In the genomic region with DNA sequence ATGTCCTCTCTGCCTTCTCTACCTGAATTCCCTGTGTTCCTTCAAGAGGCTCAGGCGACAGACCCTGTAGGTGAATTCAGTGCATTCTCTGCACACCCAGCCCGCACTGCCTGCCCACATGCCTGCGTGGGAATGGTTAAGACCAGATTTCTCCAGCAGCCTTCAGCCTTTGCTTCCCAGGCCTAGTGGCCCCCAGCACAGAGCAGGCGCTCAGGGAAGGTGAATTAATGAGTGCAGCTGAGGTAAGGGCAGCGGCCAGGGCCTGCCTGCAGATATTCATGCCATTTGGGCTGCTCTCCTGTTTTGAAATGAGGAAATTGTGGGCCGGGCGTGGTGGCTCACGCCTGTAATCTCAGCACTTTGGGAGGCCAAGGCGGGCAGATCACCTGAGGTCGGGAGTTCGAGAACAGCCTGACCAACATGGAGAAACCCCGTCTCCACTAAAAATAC, we compare ENCODE assay signal across 15 cellular contexts. TPM values are rescaled to one million over a fixed set of nuclear protein-coding genes. Genes with fewer than 3 reads are reported as not detected.
DNase-seq lines count a peak whose midpoint lies in the region; ATAC-seq, FAIRE-seq and TF ChIP-seq lines count a peak whose summit lies in the region.
"Had no signal": no experiment of that assay in that cellular context is flagged by ENCODE, and none has a peak within 500 bp of the region (broad histone marks: within the 10 kb centered on the region; RNA-seq: fewer than 3 reads in every experiment).

No MANE protein-coding gene starts in this region.

- H3K36me3 ChIP-seq in esophagus squamous epithelium: no peaks in the 10 kb centered on the region
- H3K36me3 ChIP-seq in small intestine (ENCODE audit: control insufficient read depth in 2 of 2, insufficient read depth in 2 of 2, low read length in 2 of 2): no peaks in the 10 kb centered on the region
- H3K36me3 ChIP-seq: upper lobe of left lung had no signal

- intact Hi-C loops in esophagus squamous epithelium (cut with DNase I): no loop called here

- no peaks in the 10 kb centered on the region for H3K9me3 Mint-ChIP-seq in activated naive CD4-positive, alpha-beta T cell treated with anti-CD3 and anti-CD28 coated beads, Interleukin-2, amount 50 U/mL, for 24 hours
- H3K9me3 Mint-ChIP-seq in stimulated activated naive CD8-positive, alpha-beta T cell treated with anti-CD3 and anti-CD28 coated beads, Interleukin-15, amount 100 ng/mL, for 72 hours: no peaks in the 10 kb centered on the region
- H3K9me3 Mint-ChIP-seq: activated naive CD4-positive, alpha-beta T cell treated with anti-CD3 and anti-CD28 coated beads, Interleukin-2, amount 50 U/mL, for 72 hours had no signal

- no peak for TF ChIP-seq CTCF in esophagus squamous epithelium (IDR thresholded peaks at IDR 0.05)

- H3K27ac ChIP-seq in esophagus squamous epithelium (peak overlapping the region in 3 of 4 donors; percentile 7 to 88 (median 80)), small intestine (ENCODE audit: low read depth in 1 of 2, low read length in 1 of 2) (no peak overlapping the region)

- H3K27me3 ChIP-seq in esophagus squamous epithelium: no peaks in the 10 kb centered on the region
- H3K27me3 ChIP-seq in small intestine (ENCODE audit: control insufficient read depth in 2 of 2, insufficient read depth in 2 of 2, low read length in 2 of 2): no peaks in the 10 kb centered on the region
- H3K27me3 ChIP-seq: upper lobe of left lung had no signal

- peak overlapping the region; percentile 18 for H3K27ac Mint-ChIP-seq in activated naive CD4-positive, alpha-beta T cell treated with anti-CD3 and anti-CD28 coated beads, Interleukin-2, amount 50 U/mL, for 24 hours
- H3K27ac Mint-ChIP-seq in stimulated activated naive CD8-positive, alpha-beta T cell treated with anti-CD3 and anti-CD28 coated beads, Interleukin-15, amount 100 ng/mL, for 72 hours: peak overlapping the region; percentile 14 to 19

- DNase-seq in activated naive CD4-positive, alpha-beta T cell treated with Interleukin-2 at 50 U/mL for 16 hours: no peak
- DNase-seq in RPMI8226 (peak; percentile 49), esophagus squamous epithelium (lab: John Stamatoyannopoulos, UW) (no peak), small intestine (no peak)
- no peak for DNase-seq in stimulated activated naive CD8-positive, alpha-beta T cell treated with anti-CD3 and anti-CD28 coated beads, Interleukin-15, amount 100 ng/mL, for 72 hours
- DNase-seq: DMS153, NCI-H1417 treated with DMSO at 0.1 percent for 48 hours, NCI-H446 treated with DMSO at 0.1 percent for 48 hours, occipital lobe had no signal

- peaks cover 3% of the 10 kb centered on the region for H3K27me3 Mint-ChIP-seq in activated naive CD4-positive, alpha-beta T cell treated with anti-CD3 and anti-CD28 coated beads, Interleukin-2, amount 50 U/mL, for 24 hours
- peaks cover 18% of the 10 kb centered on the region for H3K27me3 Mint-ChIP-seq in stimulated activated naive CD8-positive, alpha-beta T cell treated with anti-CD3 and anti-CD28 coated beads, Interleukin-15, amount 100 ng/mL, for 72 hours

- TF ChIP-seq POLR2A in esophagus squamous epithelium (IDR thresholded peaks at IDR 0.05): no peak

- H3K4me1 ChIP-seq in esophagus squamous epithelium: peaks cover 27 to 61% (median 30%) of the 10 kb centered on the region in 3 donors
- H3K4me1 ChIP-seq in small intestine (ENCODE audit: control insufficient read depth in 2 of 2, insufficient read depth in 1 of 2, low read depth in 1 of 2, low read length in 1 of 2): peaks cover 0 to 9% of the 10 kb centered on the region in 2 donors

- no peaks in the 10 kb centered on the region for H3K9me3 ChIP-seq in esophagus squamous epithelium
- no peaks in the 10 kb centered on the region for H3K9me3 ChIP-seq in small intestine (ENCODE audit: control insufficient read depth, low read depth)
- H3K9me3 ChIP-seq: upper lobe of left lung had no signal

- H3K4me1 Mint-ChIP-seq in activated naive CD4-positive, alpha-beta T cell treated with anti-CD3 and anti-CD28 coated beads, Interleukin-2, amount 50 U/mL, for 24 hours: peaks cover 35% of the 10 kb centered on the region
- H3K4me1 Mint-ChIP-seq in stimulated activated naive CD8-positive, alpha-beta T cell treated with anti-CD3 and anti-CD28 coated beads, Interleukin-15, amount 100 ng/mL, for 72 hours: peaks cover 92% of the 10 kb centered on the region

- ATAC-seq in stimulated activated naive CD8-positive, alpha-beta T cell treated with anti-CD3 and anti-CD28 coated beads, Interleukin-15, amount 100 ng/mL, for 72 hours: no peak
- ATAC-seq in HG03280 (IDR thresholded peaks at IDR 0.05; ENCODE audit: unreplicated experiment) (no peak), HG02840 (IDR thresholded peaks at IDR 0.05; ENCODE audit: low FRiP score, unreplicated experiment) (no peak)

- 83 to 100% methylated on average over 1 to 6 of the region's 12 CpGs for WGBS in esophagus squamous epithelium, 2 donors
- WGBS in small intestine, 3 donors: 80 to 89% (median 85%) methylated on average over 10 to 12 of the region's 12 CpGs

- FAIRE-seq in small intestine (lab: Jason Lieb, UNC): no peak

- H3K4me3 ChIP-seq in esophagus squamous epithelium (no peak overlapping the region), small intestine (ENCODE audit: low read depth in 1 of 2, low read length in 2 of 2) (no peak overlapping the region)
- H3K4me3 ChIP-seq: coronary artery, upper lobe of left lung had no signal

- H3K36me3 Mint-ChIP-seq in activated naive CD4-positive, alpha-beta T cell treated with anti-CD3 and anti-CD28 coated beads, Interleukin-2, amount 50 U/mL, for 24 hours: no peaks in the 10 kb centered on the region
- H3K36me3 Mint-ChIP-seq: activated naive CD4-positive, alpha-beta T cell treated with anti-CD3 and anti-CD28 coated beads, Interleukin-2, amount 50 U/mL, for 72 hours had no signal

- H3K4me3 Mint-ChIP-seq in activated naive CD4-positive, alpha-beta T cell treated with anti-CD3 and anti-CD28 coated beads, Interleukin-2, amount 50 U/mL, for 24 hours: no peak overlapping the region
- H3K4me3 Mint-ChIP-seq in stimulated activated naive CD8-positive, alpha-beta T cell treated with anti-CD3 and anti-CD28 coated beads, Interleukin-15, amount 100 ng/mL, for 72 hours: peak overlapping the region; percentile 17 to 39

RNA-seq across cellular contexts. Expression of gene IER5, which starts 45.5 kb away (rescaled TPM):
- 10 to 100 TPM; 21.6 to 40.6 (median 26.5) TPM for total RNA-seq in esophagus squamous epithelium
- polyA plus RNA-seq in small intestine: 1 to 10 TPM; 4.5 to 7.4 (median 5.1) TPM

Comparison
In these comparisons a context has a peak if more than half of its experiments do, and no peak if none do; other contexts are left out.
1. H3K27ac ChIP-seq: peak in esophagus squamous epithelium (3 of 4); none in small intestine (0 of 2).